In genomic region chr20:33373735-33374605, GRCh38 we compare ENCODE assay signal across 1 cellular context.
A peak's percentile ranks its signal among the peaks of the same experiment; 100 is the strongest.
TF ChIP-seq lines count a peak whose summit lies in the region.

No MANE protein-coding gene starts in this region.

TF ChIP-seq in HepG2, 621 proteins besides CTCF, POLR2A, EP300 and RAD21 (continued from another document):
- TF ChIP-seq PRDM15 (CRISPR knock-in tag; IDR thresholded peaks at IDR 0.05), result peak; percentile 87
- TF ChIP-seq POGZ (CRISPR knock-in tag; IDR thresholded peaks at IDR 0.05), result peak; percentile 91
- peak; percentile 100 for TF ChIP-seq AHDC1 (CRISPR knock-in tag; IDR thresholded peaks at IDR 0.05; ENCODE audit: borderline replicate concordance)
- no peak for TF ChIP-seq GLMP (CRISPR knock-in tag; IDR thresholded peaks at IDR 0.05; ENCODE audit: borderline replicate concordance)
- TF ChIP-seq ZFP41 (CRISPR knock-in tag; IDR thresholded peaks at IDR 0.05; ENCODE audit: borderline replicate concordance), result no peak
- TF ChIP-seq ZC3H13 (CRISPR knock-in tag; IDR thresholded peaks at IDR 0.05), result no peak; the same call in 1 of the 2 replicates
- TF ChIP-seq SP4 (CRISPR knock-in tag; IDR thresholded peaks at IDR 0.05), result no peak
- TF ChIP-seq MTF1 (CRISPR knock-in tag; IDR thresholded peaks at IDR 0.05), result no peak
- TF ChIP-seq ZNF577 (CRISPR knock-in tag; IDR thresholded peaks at IDR 0.05; ENCODE audit: borderline replicate concordance, low read depth), result no peak
- TF ChIP-seq ZNF33B (CRISPR knock-in tag; IDR thresholded peaks at IDR 0.05), result no peak
- no peak for TF ChIP-seq ZNF251 (CRISPR knock-in tag; IDR thresholded peaks at IDR 0.05)
- TF ChIP-seq ISL2 (CRISPR knock-in tag; IDR thresholded peaks at IDR 0.05), result peak; percentile 97
- TF ChIP-seq PATZ1 (CRISPR knock-in tag; IDR thresholded peaks at IDR 0.05), result peak; percentile 98
- peak; percentile 75; the same call in 1 of the 2 replicates for TF ChIP-seq ZBTB43 (CRISPR knock-in tag; conservative IDR thresholded peaks at IDR 0.05)
- peak; percentile 85 for TF ChIP-seq ZNF724P (CRISPR knock-in tag; IDR thresholded peaks at IDR 0.05; ENCODE audit: borderline replicate concordance)
- TF ChIP-seq BHLHE40 (IDR thresholded peaks at IDR 0.05; ENCODE audit: low read length), result peak; percentile 68; the same call in 1 of the 2 replicates
- peak; percentile 65; the same call in 1 of the 2 replicates for TF ChIP-seq ZNF160 (CRISPR knock-in tag; IDR thresholded peaks at IDR 0.05)
- TF ChIP-seq ZNF784 (CRISPR knock-in tag; IDR thresholded peaks at IDR 0.05; ENCODE audit: borderline replicate concordance), result no peak
- no peak for TF ChIP-seq EED (CRISPR knock-in tag; IDR thresholded peaks at IDR 0.05)
- TF ChIP-seq ATF7-NPFF (CRISPR knock-in tag; IDR thresholded peaks at IDR 0.05; ENCODE audit: low read depth), result peak; percentile 53; the same call in 1 of the 2 replicates
- no peak for TF ChIP-seq NPAS2 (CRISPR knock-in tag; IDR thresholded peaks at IDR 0.05; ENCODE audit: borderline replicate concordance)
- peak; percentile 70 for TF ChIP-seq HNF1A (IDR thresholded peaks at IDR 0.05; ENCODE audit: low read depth)
- no peak; the same call in 1 of the 2 replicates for TF ChIP-seq HNF1A (CRISPR knock-in tag; IDR thresholded peaks at IDR 0.05; ENCODE audit: borderline replicate concordance)
- TF ChIP-seq CEBPG (CRISPR knock-in tag; IDR thresholded peaks at IDR 0.05), result peak; percentile 69
- no peak for TF ChIP-seq ZNF225 (CRISPR knock-in tag; IDR thresholded peaks at IDR 0.05)
- TF ChIP-seq BORCS8-MEF2B (CRISPR knock-in tag; IDR thresholded peaks at IDR 0.05), result peak; percentile 86; the same call in 1 of the 2 replicates
- TF ChIP-seq TSC22D2 (CRISPR knock-in tag; IDR thresholded peaks at IDR 0.05; ENCODE audit: borderline replicate concordance), result peak; percentile 91; the same call in 1 of the 2 replicates
- TF ChIP-seq FOSL1 (CRISPR knock-in tag; IDR thresholded peaks at IDR 0.05; ENCODE audit: borderline replicate concordance), result peak; percentile 98
- TF ChIP-seq U2AF2 (IDR thresholded peaks at IDR 0.05; ENCODE audit: low read depth, low read length), result no peak
- TF ChIP-seq PAX8 (CRISPR knock-in tag; IDR thresholded peaks at IDR 0.05; ENCODE audit: borderline replicate concordance), result no peak
- peak; percentile 93 for TF ChIP-seq SMARCE1 (IDR thresholded peaks at IDR 0.05; ENCODE audit: borderline replicate concordance)
- peak; percentile 70 for TF ChIP-seq SKI (IDR thresholded peaks at IDR 0.05; ENCODE audit: partially characterized antibody)
- peak; percentile 100 for TF ChIP-seq GATAD2A (CRISPR knock-in tag; IDR thresholded peaks at IDR 0.05)
- no peak for TF ChIP-seq RAD51 (IDR thresholded peaks at IDR 0.05; ENCODE audit: borderline replicate concordance)
- TF ChIP-seq IRF2 (CRISPR knock-in tag; IDR thresholded peaks at IDR 0.05), result peak; percentile 92
- TF ChIP-seq PHF21A (CRISPR knock-in tag; IDR thresholded peaks at IDR 0.05), result peak; percentile 88
- no peak for TF ChIP-seq ZNF382 (CRISPR knock-in tag; IDR thresholded peaks at IDR 0.05; ENCODE audit: borderline replicate concordance)
- TF ChIP-seq TOE1 (CRISPR knock-in tag; IDR thresholded peaks at IDR 0.05), result peak; percentile 55; the same call in 1 of the 2 replicates
